Comparison of ENCODE assay signal across 8 cellular contexts in the genomic region with DNA sequence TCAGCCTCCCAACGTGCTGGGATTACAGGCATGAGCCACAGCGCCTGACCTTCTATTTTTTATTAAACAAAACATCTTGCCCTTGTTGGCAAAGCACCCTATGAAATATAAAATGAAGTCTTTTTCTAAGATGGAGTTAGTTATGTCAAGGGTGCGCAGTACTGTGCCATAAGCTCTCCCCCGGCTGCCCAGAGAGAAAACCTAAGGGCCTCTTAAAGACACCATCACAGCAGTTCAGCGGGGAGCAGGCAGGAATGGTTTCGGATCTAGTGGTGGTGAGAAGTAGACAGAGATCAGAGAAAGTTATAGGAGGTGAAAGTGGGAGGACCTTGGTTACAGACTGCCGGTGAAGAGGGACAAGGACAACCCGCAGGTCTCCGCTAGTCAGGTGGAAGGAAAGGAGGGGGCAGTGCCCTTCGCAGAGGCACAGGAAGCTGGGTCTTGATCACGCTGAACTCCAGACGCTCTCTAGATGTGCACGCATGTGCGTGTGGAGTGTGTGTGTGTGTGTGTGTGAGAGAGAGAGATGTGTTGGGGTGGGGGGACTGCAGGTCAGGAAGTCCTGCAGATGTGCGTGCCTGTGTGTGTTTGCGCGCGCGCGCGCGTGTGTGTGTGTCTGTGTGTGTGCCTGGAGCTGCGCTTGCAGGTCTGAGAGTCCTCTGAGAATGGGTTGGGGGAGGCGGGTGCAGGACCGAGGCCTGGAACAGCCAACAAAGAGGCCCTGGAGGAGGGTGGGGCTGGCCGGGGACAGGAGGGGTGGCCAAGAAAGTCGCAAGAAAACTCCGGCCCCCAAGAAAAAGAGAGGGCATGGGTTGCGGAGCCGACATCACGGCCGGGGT. TPM values are rescaled to one million over a fixed set of nuclear protein-coding genes. Genes with fewer than 3 reads are reported as not detected.
DNase-seq lines count a peak whose midpoint lies in the region; ATAC-seq and TF ChIP-seq lines count a peak whose summit lies in the region.

No MANE protein-coding gene starts in this region.

- DNase-seq in Right ventricle myocardium inferior (ENCODE audit: missing footprints) (peak; percentile 90), cardiac septum (ENCODE audit: low spot score) (no peak), NCI-H526 (lab: John Stamatoyannopoulos, UW) (peak; percentile 13 to 61), endothelial cell (ENCODE audit: low spot score) (peak; percentile 65), naive B cell (peak; percentile 59), NCI-H1092 (lab: John Stamatoyannopoulos, UW) (no peak)
- DNase-seq in activated CD8-positive, alpha-beta T cell treated with anti-CD3 and anti-CD28 coated beads, Interleukin-2, amount 10 ng/mL, durations not matched to agents 7 days and 5 days: peak; percentile 92
- DNase-seq in stimulated activated naive CD4-positive, alpha-beta T cell (lab: John Stamatoyannopoulos, UW): peak; percentile 67 to 86 (median 76)

- peaks cover 63% of the 10 kb centered on the region for H3K4me1 Mint-ChIP-seq in activated CD8-positive, alpha-beta T cell treated with anti-CD3 and anti-CD28 coated beads, Interleukin-2, amount 10 ng/mL, durations not matched to agents 7 days and 5 days (ENCODE audit: low read depth)
- H3K4me1 Mint-ChIP-seq in endothelial cell (ENCODE audit: unreplicated experiment): peaks cover 36% of the 10 kb centered on the region
- H3K4me1 Mint-ChIP-seq in naive B cell: peaks cover 23 to 47% (median 43%) of the 10 kb centered on the region in 3 donors

- peak overlapping the region; percentile 90 for H3K4me3 Mint-ChIP-seq in activated CD8-positive, alpha-beta T cell treated with anti-CD3 and anti-CD28 coated beads, Interleukin-2, amount 10 ng/mL, durations not matched to agents 7 days and 5 days
- H3K4me3 Mint-ChIP-seq in endothelial cell (ENCODE audit: unreplicated experiment) (peak overlapping the region; percentile 93), naive B cell (peak overlapping the region; percentile 81 to 95 (median 88))

- no peaks in the 10 kb centered on the region for H3K27me3 Mint-ChIP-seq in activated CD8-positive, alpha-beta T cell treated with anti-CD3 and anti-CD28 coated beads, Interleukin-2, amount 10 ng/mL, durations not matched to agents 7 days and 5 days (ENCODE audit: low read depth)
- H3K27me3 Mint-ChIP-seq in endothelial cell (ENCODE audit: unreplicated experiment) (peaks cover 14% of the 10 kb centered on the region), naive B cell (peaks cover 11 to 46% (median 29%) of the 10 kb centered on the region in 3 donors)

- TF ChIP-seq CTCF in endothelial cell (IDR thresholded peaks at IDR 0.05; ENCODE audit: unreplicated experiment): no peak

- ATAC-seq in Right ventricle myocardium inferior (peak; percentile 33), naive B cell (ENCODE audit: low read depth in 2 of 2) (peak; percentile 54 to 56)
- peak; percentile 69 for ATAC-seq in activated CD8-positive, alpha-beta T cell treated with anti-CD3 and anti-CD28 coated beads, Interleukin-2, amount 10 ng/mL, durations not matched to agents 7 days and 5 days

- CTCF ChIA-PET in activated CD8-positive, alpha-beta T cell treated with anti-CD3 and anti-CD28 coated beads, Interleukin-2, amount 10 ng/mL, durations not matched to agents 7 days and 5 days (lab: Charles Lee): interaction anchor here (0.7 to 2.7 kb wide), 12 partner anchors 9 to 198 kb away, joined by 3 to 19 read pairs (median 4); partner anchors contain the start of gene CKLF

- peak overlapping the region; percentile 98 for H3K27ac Mint-ChIP-seq in activated CD8-positive, alpha-beta T cell treated with anti-CD3 and anti-CD28 coated beads, Interleukin-2, amount 10 ng/mL, durations not matched to agents 7 days and 5 days
- H3K27ac Mint-ChIP-seq in endothelial cell (ENCODE audit: unreplicated experiment) (peak overlapping the region; percentile 84), naive B cell (peak overlapping the region; percentile 44 to 91 (median 82))

- peaks cover 37% of the 10 kb centered on the region for H3K36me3 Mint-ChIP-seq in activated CD8-positive, alpha-beta T cell treated with anti-CD3 and anti-CD28 coated beads, Interleukin-2, amount 10 ng/mL, durations not matched to agents 7 days and 5 days (ENCODE audit: low read depth)
- H3K36me3 Mint-ChIP-seq in endothelial cell (ENCODE audit: low read depth, unreplicated experiment) (peaks cover 9% of the 10 kb centered on the region), naive B cell (peaks cover 0 to 11% of the 10 kb centered on the region in 2 donors)

- H3K9me3 Mint-ChIP-seq in activated CD8-positive, alpha-beta T cell treated with anti-CD3 and anti-CD28 coated beads, Interleukin-2, amount 10 ng/mL, durations not matched to agents 7 days and 5 days (ENCODE audit: insufficient read depth): no peaks in the 10 kb centered on the region
- no peaks in the 10 kb centered on the region for H3K9me3 Mint-ChIP-seq in endothelial cell (ENCODE audit: unreplicated experiment)
- peaks cover 6 to 11% (median 9%) of the 10 kb centered on the region in 7 donors for H3K9me3 Mint-ChIP-seq in naive B cell

- POLR2A ChIA-PET in activated CD8-positive, alpha-beta T cell treated with anti-CD3 and anti-CD28 coated beads, Interleukin-2, amount 10 ng/mL, durations not matched to agents 7 days and 5 days (lab: Charles Lee): interaction anchor here (0.6 to 1.8 kb wide), 17 partner anchors 10 to 556 kb away, joined by 3 to 21 read pairs (median 3); partner anchors contain the start of gene CKLF

- intact Hi-C loops in Right ventricle myocardium inferior (cut with DNase I): loop anchor here (2.0 to 5.0 kb wide), 2 partner anchors 51 to 126 kb away; partner anchors contain the start of gene CKLF
- intact Hi-C loops in cardiac septum (cut with DNase I): loop anchor here (1.0 to 2.0 kb wide), 2 partner anchors 54 to 197 kb away; no protein-coding TSS in a partner anchor

RNA-seq across cellular contexts. Expression of gene CMTM3, which starts 0.7 kb away (rescaled TPM):
- total RNA-seq in Right ventricle myocardium inferior (11.8 TPM), cardiac septum (10.4 TPM), endothelial cell (ENCODE audit: unreplicated experiment) (268 TPM)
- total RNA-seq in activated CD8-positive, alpha-beta T cell treated with anti-CD3 and anti-CD28 coated beads, Interleukin-2, amount 10 ng/mL, durations not matched to agents 7 days and 5 days: 100 to 1,000 TPM; 102 to 104 TPM
- polyA plus RNA-seq in naive B cell (ENCODE audit: low read depth in 6 of 6): 10 to 100 TPM; 17.0 to 24.3 (median 19.1) TPM

RNA-seq across cellular contexts. Expression of gene CMTM2, which starts 24.5 kb away (rescaled TPM):
- total RNA-seq in Right ventricle myocardium inferior: 0.35 TPM
- total RNA-seq in cardiac septum: 1.3 TPM
- total RNA-seq in activated CD8-positive, alpha-beta T cell treated with anti-CD3 and anti-CD28 coated beads, Interleukin-2, amount 10 ng/mL, durations not matched to agents 7 days and 5 days: under 1 TPM; 0.68 to 0.82 TPM
- 2.1 TPM for total RNA-seq in endothelial cell (ENCODE audit: unreplicated experiment)
- 1 to 10 TPM in 3 of 6 donors, not detected in 3; 1.0 to 4.1 (median 2.7) TPM for polyA plus RNA-seq in naive B cell (ENCODE audit: low read depth in 6 of 6)

RNA-seq across cellular contexts. Expression of gene CMTM1, which starts 37.5 kb away (rescaled TPM):
- 0.92 TPM for total RNA-seq in Right ventricle myocardium inferior
- 1.3 TPM for total RNA-seq in cardiac septum
- 10 to 100 TPM; 13.6 to 15.0 TPM for total RNA-seq in activated CD8-positive, alpha-beta T cell treated with anti-CD3 and anti-CD28 coated beads, Interleukin-2, amount 10 ng/mL, durations not matched to agents 7 days and 5 days
- 8.3 TPM for total RNA-seq in endothelial cell (ENCODE audit: unreplicated experiment)
- polyA plus RNA-seq in naive B cell (ENCODE audit: low read depth in 6 of 6): under 1 TPM in 4 of 6 donors, not detected in 2; 0.49 to 0.97 (median 0.70) TPM

RNA-seq across cellular contexts. Expression of gene CKLF, which starts 51.4 kb away (rescaled TPM):
- 14.7 TPM for total RNA-seq in Right ventricle myocardium inferior
- total RNA-seq in cardiac septum: 10.5 TPM
- 100 to 1,000 TPM; 137 to 139 TPM for total RNA-seq in activated CD8-positive, alpha-beta T cell treated with anti-CD3 and anti-CD28 coated beads, Interleukin-2, amount 10 ng/mL, durations not matched to agents 7 days and 5 days
- total RNA-seq in endothelial cell (ENCODE audit: unreplicated experiment): 38.0 TPM
- polyA plus RNA-seq in naive B cell (ENCODE audit: low read depth in 6 of 6): 100 to 1,000 TPM in 1 of 6 donors, 10 to 100 TPM in 5; 55.2 to 108 (median 67.7) TPM

RNA-seq across cellular contexts. Expression of gene TK2, which starts 53.8 kb away (rescaled TPM):
- total RNA-seq in Right ventricle myocardium inferior (18.6 TPM), cardiac septum (23.4 TPM), endothelial cell (ENCODE audit: unreplicated experiment) (13.1 TPM)
- 1 to 10 TPM; 5.7 to 6.4 TPM for total RNA-seq in activated CD8-positive, alpha-beta T cell treated with anti-CD3 and anti-CD28 coated beads, Interleukin-2, amount 10 ng/mL, durations not matched to agents 7 days and 5 days
- 1 to 10 TPM; 1.8 to 5.9 (median 3.8) TPM for polyA plus RNA-seq in naive B cell (ENCODE audit: low read depth in 6 of 6)

Comparison
In these comparisons a context has a peak if more than half of its experiments do, and no peak if none do; other contexts are left out.
1. DNase-seq: peak in Right ventricle myocardium inferior (single experiment), NCI-H526 (2 of 2), activated CD8-positive, alpha-beta T cell treated with anti-CD3 and anti-CD28 coated beads, Interleukin-2, amount 10 ng/mL, durations not matched to agents 7 days and 5 days (single experiment), endothelial cell (single experiment), naive B cell (single experiment) and stimulated activated naive CD4-positive, alpha-beta T cell (6 of 6); none in cardiac septum (single experiment) and NCI-H1092 (single experiment).
2. Peak in every context shown above with its lines, with median percentiles within 50 percentile points of each other: ATAC-seq, H3K27ac Mint-ChIP-seq and H3K4me3 Mint-ChIP-seq.